ENCODE assay signal across 1 cellular context in genomic region chr19:34096020-34096915, GRCh38.
TF ChIP-seq lines count a peak whose summit lies in the region.

No MANE protein-coding gene starts in this region.

TF ChIP-seq in HCT116, 20 proteins besides CTCF, POLR2A, EP300 and RAD21 (continued from another document):
- TF ChIP-seq ZBTB33 (IDR thresholded peaks at IDR 0.05; ENCODE audit: extremely low read depth, insufficient replicate concordance, low read length) = no peak
- no peak for TF ChIP-seq ATF3 (IDR thresholded peaks at IDR 0.05)
- no peak for TF ChIP-seq EZH2phosphoT487 (IDR thresholded peaks at IDR 0.05; ENCODE audit: borderline replicate concordance)
- no peak for TF ChIP-seq TCF7L2 (IDR thresholded peaks at IDR 0.05; ENCODE audit: borderline replicate concordance, extremely low read depth, insufficient read depth, insufficient read length)
- no peak for TF ChIP-seq SIN3A (IDR thresholded peaks at IDR 0.05; ENCODE audit: low read depth)
- no peak for TF ChIP-seq POLR2AphosphoS5 (IDR thresholded peaks at IDR 0.05; ENCODE audit: low read depth, low read length)
- TF ChIP-seq CEBPB (IDR thresholded peaks at IDR 0.05; ENCODE audit: low read depth) = no peak
- TF ChIP-seq SRF (IDR thresholded peaks at IDR 0.05; ENCODE audit: low read depth) = no peak
- TF ChIP-seq SP1 (IDR thresholded peaks at IDR 0.05; ENCODE audit: low read depth) = no peak
- no peak for TF ChIP-seq EZH2 (IDR thresholded peaks at IDR 0.05)
- TF ChIP-seq MAX (IDR thresholded peaks at IDR 0.05) = no peak
- no peak for TF ChIP-seq ELF1 (IDR thresholded peaks at IDR 0.05; ENCODE audit: borderline replicate concordance, low read depth)
- no peak for TF ChIP-seq ZNF274 (IDR thresholded peaks at IDR 0.05; ENCODE audit: low read depth, low read length)
- no peak for TF ChIP-seq JUND (IDR thresholded peaks at IDR 0.05)
